ENCODE assay signal across 14 cellular contexts in genomic region chr10:29132821-29133156, GRCh38.
DNase-seq lines count a peak whose midpoint lies in the region; ATAC-seq and TF ChIP-seq lines count a peak whose summit lies in the region.
"Had no signal": no experiment of that assay in that cellular context is flagged by ENCODE, and none has a peak within 500 bp of the region (broad histone marks: within the 10 kb centered on the region; RNA-seq: fewer than 3 reads in every experiment).

No MANE protein-coding gene starts in this region.

- no peaks in the 10 kb centered on the region for H3K36me3 ChIP-seq in upper lobe of left lung
- H3K36me3 ChIP-seq: gastrocnemius medialis, HAP-1, neutrophil had no signal

- no peak for TF ChIP-seq POLR2A in upper lobe of left lung (IDR thresholded peaks at IDR 0.05)

- peak overlapping the region; percentile 23 for H2BK120ac ChIP-seq in H9 (ENCODE audit: low read depth, low read length, poor library complexity, severe bottlenecking)

- H4K91ac ChIP-seq in H9 (ENCODE audit: insufficient read length, low read depth, low read length): no peak overlapping the region

- no peak overlapping the region for H3K4ac ChIP-seq in H9 (ENCODE audit: low read depth, low read length)

- H3T11ph ChIP-seq in H9 (ENCODE audit: low read length): no peak overlapping the region

- DNase-seq in COR-L47 (lab: John Stamatoyannopoulos, UW): peak; percentile 50
- DNase-seq in H9: no peak
- no peak for DNase-seq in caudate nucleus (lab: John Stamatoyannopoulos, UW)
- no peak for DNase-seq in mesothelial cell of epicardium (ENCODE audit: low spot score in 2 of 2, unreplicated experiment in 2 of 2)
- no peak for DNase-seq in OCI-M1 (lab: John Stamatoyannopoulos, UW)
- DNase-seq in upper lobe of left lung: no peak
- DNase-seq in NCI-H1105 (lab: John Stamatoyannopoulos, UW): no peak
- DNase-seq: DND-41; gastrocnemius medialis; stimulated activated CD4-positive, alpha-beta T cell treated with anti-CD3 and anti-CD28 coated beads, Interleukin-4, amount 100 ng/mL, for 4 hours had no signal

- H3K14ac ChIP-seq in H9 (ENCODE audit: insufficient read depth, low read length): no peak overlapping the region

- no peak overlapping the region for H2AK5ac ChIP-seq in H9 (ENCODE audit: insufficient read length, low read length)

- H3K4me3 ChIP-seq in upper lobe of left lung: no peak overlapping the region
- H3K4me3 ChIP-seq: gastrocnemius medialis, HAP-1 had no signal

- H3K27ac Mint-ChIP-seq in H9: no peak overlapping the region
- H3K27ac Mint-ChIP-seq in mesothelial cell of epicardium: peak overlapping the region; percentile 94
- H3K27ac Mint-ChIP-seq: memory B cell had no signal

- H3K79me1 ChIP-seq in H9 (ENCODE audit: insufficient read depth, low read depth, low read length, poor library complexity, severe bottlenecking): no peaks in the 10 kb centered on the region

- no peaks in the 10 kb centered on the region for H3K27me3 ChIP-seq in H9 (ENCODE audit: insufficient read depth, low read length)
- H3K27me3 ChIP-seq in upper lobe of left lung: no peaks in the 10 kb centered on the region
- H3K27me3 ChIP-seq: gastrocnemius medialis had no signal

- H3K23me2 ChIP-seq in H9 (ENCODE audit: insufficient read length, low read depth, low read length, poor library complexity, severe bottlenecking): no peaks in the 10 kb centered on the region

- H3K9me3 ChIP-seq in H9 (ENCODE audit: control insufficient read depth, low read depth, low read length) (no peaks in the 10 kb centered on the region), upper lobe of left lung (no peaks in the 10 kb centered on the region)
- H3K9me3 ChIP-seq: gastrocnemius medialis, HAP-1, neutrophil had no signal

- no peak overlapping the region for H2BK12ac ChIP-seq in H9 (ENCODE audit: insufficient read length, low read depth, low read length)

- H3K4me1 Mint-ChIP-seq in H9 (peaks cover 11 to 20% of the 10 kb centered on the region in 2 experiments), mesothelial cell of epicardium (peaks cover 57% of the 10 kb centered on the region)
- H3K4me1 Mint-ChIP-seq: memory B cell had no signal

- H3K27ac ChIP-seq in H9 (ENCODE audit: insufficient read length, low read depth, low read length) (no peak overlapping the region), caudate nucleus (ENCODE audit: low read depth, low read length) (peak overlapping the region; percentile 18), upper lobe of left lung (no peak overlapping the region)
- H3K27ac ChIP-seq: neutrophil had no signal

- H3K56ac ChIP-seq in H9 (ENCODE audit: insufficient read length, low read depth, low read length): no peak overlapping the region

- H2BK15ac ChIP-seq in H9 (ENCODE audit: low read depth, low read length): no peak overlapping the region

- no peaks in the 10 kb centered on the region for H3K36me3 Mint-ChIP-seq in H9 (ENCODE audit: insufficient read depth in 1 of 3, low read depth in 3 of 3)
- H3K36me3 Mint-ChIP-seq in mesothelial cell of epicardium: no peaks in the 10 kb centered on the region
- H3K36me3 Mint-ChIP-seq: memory B cell had no signal

- no peak overlapping the region for H3K23ac ChIP-seq in H9 (ENCODE audit: insufficient read length, low read depth, low read length)

- H3K9ac ChIP-seq in H9 (ENCODE audit: extremely low read depth, insufficient read length, low read length): no peak overlapping the region

- no peak overlapping the region for H2BK5ac ChIP-seq in H9 (ENCODE audit: insufficient read length, low read length)

- H2AFZ ChIP-seq in H9 (ENCODE audit: low read length): no peak overlapping the region

- H3K4me3 Mint-ChIP-seq in H9 (no peak overlapping the region), mesothelial cell of epicardium (no peak overlapping the region)
- H3K4me3 Mint-ChIP-seq: memory B cell had no signal

- no peaks in the 10 kb centered on the region for H3K27me3 Mint-ChIP-seq in H9 (ENCODE audit: low read depth)
- H3K27me3 Mint-ChIP-seq in mesothelial cell of epicardium (ENCODE audit: low read depth): no peaks in the 10 kb centered on the region
- H3K27me3 Mint-ChIP-seq: memory B cell had no signal

- TF ChIP-seq EP300 in upper lobe of left lung (IDR thresholded peaks at IDR 0.05): no peak

- no peaks in the 10 kb centered on the region for H3K79me2 ChIP-seq in H9 (ENCODE audit: insufficient read depth, low read length)

- H3K18ac ChIP-seq in H9 (ENCODE audit: insufficient read length, low read depth, low read length): no peak overlapping the region

- TF ChIP-seq CTCF in H9 (conservative IDR thresholded peaks at IDR 0.05) (no peak), mesothelial cell of epicardium (IDR thresholded peaks at IDR 0.05; ENCODE audit: unreplicated experiment) (no peak), upper lobe of left lung (IDR thresholded peaks at IDR 0.05) (no peak)

- H3K4me1 ChIP-seq in H9 (ENCODE audit: insufficient read depth, low read length): no peaks in the 10 kb centered on the region
- peaks cover 0 to 7% (median 0%) of the 10 kb centered on the region in 4 donors for H3K4me1 ChIP-seq in upper lobe of left lung

- no peak for ATAC-seq in HG03095 (IDR thresholded peaks at IDR 0.05; ENCODE audit: unreplicated experiment)
- ATAC-seq in upper lobe of left lung (ENCODE audit: low FRiP score in 2 of 2): no peak

- no peak overlapping the region for H2BK20ac ChIP-seq in H9 (ENCODE audit: low read depth, low read length, poor library complexity, severe bottlenecking)

- no CpG with 5 or more reads among the region's 6 CpGs for WGBS in H9 (ENCODE audit: extremely low coverage, insufficient read length, low lambda C conversion rate)
- WGBS in upper lobe of left lung, 2 donors: 43 to 49% methylated on average over 6 of the region's 6 CpGs

- H3K9me3 Mint-ChIP-seq in H9 (no peaks in the 10 kb centered on the region), mesothelial cell of epicardium (no peaks in the 10 kb centered on the region)
- H3K9me3 Mint-ChIP-seq: memory B cell had no signal

- no peaks in the 10 kb centered on the region for H4K20me1 ChIP-seq in H9 (ENCODE audit: control insufficient read depth, insufficient read depth, insufficient read length)

- H4K5ac ChIP-seq in H9 (ENCODE audit: insufficient read length, low read depth, low read length): no peak overlapping the region

- H3K4me2 ChIP-seq in H9 (ENCODE audit: insufficient read depth, insufficient read length, low read length): no peak overlapping the region

- no peak overlapping the region for H4K8ac ChIP-seq in H9 (replicated peaks; ENCODE audit: insufficient read length, low read depth, low read length)
